ENCODE assay signal across 14 cellular contexts in genomic region chr6:32830936-32831335, GRCh38. TPM values are rescaled to one million over a fixed set of nuclear protein-coding genes. Genes with fewer than 3 reads are reported as not detected.
DNase-seq lines count a peak whose midpoint lies in the region; ATAC-seq and TF ChIP-seq lines count a peak whose summit lies in the region.
"Had no signal": no experiment of that assay in that cellular context is flagged by ENCODE, and none has a peak within 500 bp of the region (broad histone marks: within the 10 kb centered on the region; RNA-seq: fewer than 3 reads in every experiment).

No MANE protein-coding gene starts in this region.

- H3K9me3 ChIP-seq in prostate gland: no peaks in the 10 kb centered on the region

- H3K27ac ChIP-seq in prostate gland: no peak overlapping the region
- H3K27ac ChIP-seq: PC-9 had no signal

- no peaks in the 10 kb centered on the region for H3K27me3 ChIP-seq in prostate gland (replicated peaks; ENCODE audit: insufficient read depth)

- H3K4me1 ChIP-seq in prostate gland (replicated peaks): no peaks in the 10 kb centered on the region

- H3K9me3 Mint-ChIP-seq in activated naive CD4-positive, alpha-beta T cell treated with anti-CD3 and anti-CD28 coated beads, Interleukin-2, amount 50 U/mL, for 24 hours: peaks cover 6% of the 10 kb centered on the region
- peaks cover 4% of the 10 kb centered on the region for H3K9me3 Mint-ChIP-seq in activated naive CD8-positive, alpha-beta T cell treated with anti-CD3 and anti-CD28 coated beads, Interleukin-2, amount 50 U/mL, for 24 hours
- H3K9me3 Mint-ChIP-seq in stimulated activated memory B cell treated with anti-CD40 and anti-IgM and Interleukin-4, amounts not matched to agents 10 μg/mL and 1 μg/mL and 100 μg/mL, for 72 hours: no peaks in the 10 kb centered on the region
- H3K9me3 Mint-ChIP-seq: CD14-positive monocyte had no signal

- 55% methylated on average over 5 of the region's 5 CpGs for WGBS in prostate gland

- no peak for DNase-seq in activated naive CD4-positive, alpha-beta T cell treated with anti-CD3 and anti-CD28 coated beads, Interleukin-2, amount 50 U/mL, for 16 hours
- peak; percentile 72 for DNase-seq in DMS79 (lab: John Stamatoyannopoulos, UW)
- no peak for DNase-seq in activated naive CD8-positive, alpha-beta T cell treated with anti-CD3 and anti-CD28 coated beads, Interleukin-2, amount 50 U/mL, for 24 hours
- DNase-seq in middle frontal gyrus (ENCODE audit: extremely low spot score, low spot score): no peak
- DNase-seq in prostate gland (ENCODE audit: low spot score): no peak
- DNase-seq: DND-41, H7, NCI-H1092 treated with DMSO at 0.1 percent for 48 hours, NCI-H2227 treated with DMSO at 0.1 percent for 48 hours, NCI-H524, PC-9 had no signal

- no peak for TF ChIP-seq POLR2A in prostate gland (IDR thresholded peaks at IDR 0.05)

- no peak for ATAC-seq in activated naive CD8-positive, alpha-beta T cell treated with anti-CD3 and anti-CD28 coated beads, Interleukin-2, amount 50 U/mL, for 24 hours
- no peak for ATAC-seq in stimulated activated memory B cell treated with anti-CD40 and anti-IgM and Interleukin-4, amounts not matched to agents 10 μg/mL and 1 μg/mL and 100 μg/mL, for 72 hours

- peaks cover 67% of the 10 kb centered on the region for H3K4me1 Mint-ChIP-seq in activated naive CD4-positive, alpha-beta T cell treated with anti-CD3 and anti-CD28 coated beads, Interleukin-2, amount 50 U/mL, for 24 hours
- H3K4me1 Mint-ChIP-seq in activated naive CD8-positive, alpha-beta T cell treated with anti-CD3 and anti-CD28 coated beads, Interleukin-2, amount 50 U/mL, for 24 hours: peaks cover 69% of the 10 kb centered on the region
- H3K4me1 Mint-ChIP-seq in stimulated activated memory B cell treated with anti-CD40 and anti-IgM and Interleukin-4, amounts not matched to agents 10 μg/mL and 1 μg/mL and 100 μg/mL, for 72 hours: peaks cover 56% of the 10 kb centered on the region

- intact Hi-C loops in prostate gland (cut with DNase I): no loop called here

- no peak overlapping the region for H3K4me3 Mint-ChIP-seq in activated naive CD4-positive, alpha-beta T cell treated with anti-CD3 and anti-CD28 coated beads, Interleukin-2, amount 50 U/mL, for 24 hours
- no peak overlapping the region for H3K4me3 Mint-ChIP-seq in activated naive CD8-positive, alpha-beta T cell treated with anti-CD3 and anti-CD28 coated beads, Interleukin-2, amount 50 U/mL, for 24 hours
- H3K4me3 Mint-ChIP-seq in stimulated activated memory B cell treated with anti-CD40 and anti-IgM and Interleukin-4, amounts not matched to agents 10 μg/mL and 1 μg/mL and 100 μg/mL, for 72 hours: no peak overlapping the region
- H3K4me3 Mint-ChIP-seq: CD14-positive monocyte had no signal

- peaks cover 34% of the 10 kb centered on the region for H3K36me3 Mint-ChIP-seq in activated naive CD4-positive, alpha-beta T cell treated with anti-CD3 and anti-CD28 coated beads, Interleukin-2, amount 50 U/mL, for 24 hours
- H3K36me3 Mint-ChIP-seq in activated naive CD8-positive, alpha-beta T cell treated with anti-CD3 and anti-CD28 coated beads, Interleukin-2, amount 50 U/mL, for 24 hours (ENCODE audit: low read depth): peaks cover 77% of the 10 kb centered on the region
- H3K36me3 Mint-ChIP-seq in stimulated activated memory B cell treated with anti-CD40 and anti-IgM and Interleukin-4, amounts not matched to agents 10 μg/mL and 1 μg/mL and 100 μg/mL, for 72 hours: peaks cover 84% of the 10 kb centered on the region

- no peak overlapping the region for H3K4me3 ChIP-seq in prostate gland
- H3K4me3 ChIP-seq: PC-9 had no signal

- no peaks in the 10 kb centered on the region for H3K36me3 ChIP-seq in prostate gland

- no peaks in the 10 kb centered on the region for H3K27me3 Mint-ChIP-seq in activated naive CD4-positive, alpha-beta T cell treated with anti-CD3 and anti-CD28 coated beads, Interleukin-2, amount 50 U/mL, for 24 hours
- no peaks in the 10 kb centered on the region for H3K27me3 Mint-ChIP-seq in activated naive CD8-positive, alpha-beta T cell treated with anti-CD3 and anti-CD28 coated beads, Interleukin-2, amount 50 U/mL, for 24 hours
- no peaks in the 10 kb centered on the region for H3K27me3 Mint-ChIP-seq in stimulated activated memory B cell treated with anti-CD40 and anti-IgM and Interleukin-4, amounts not matched to agents 10 μg/mL and 1 μg/mL and 100 μg/mL, for 72 hours

- TF ChIP-seq CTCF in prostate gland (IDR thresholded peaks at IDR 0.05): no peak

- H3K27ac Mint-ChIP-seq in activated naive CD4-positive, alpha-beta T cell treated with anti-CD3 and anti-CD28 coated beads, Interleukin-2, amount 50 U/mL, for 24 hours: peak overlapping the region; percentile 66
- peak overlapping the region; percentile 66 for H3K27ac Mint-ChIP-seq in activated naive CD8-positive, alpha-beta T cell treated with anti-CD3 and anti-CD28 coated beads, Interleukin-2, amount 50 U/mL, for 24 hours
- peak overlapping the region; percentile 60 for H3K27ac Mint-ChIP-seq in stimulated activated memory B cell treated with anti-CD40 and anti-IgM and Interleukin-4, amounts not matched to agents 10 μg/mL and 1 μg/mL and 100 μg/mL, for 72 hours
- H3K27ac Mint-ChIP-seq: CD14-positive monocyte had no signal

RNA-seq across cellular contexts. Expression of gene TAP2, which starts 7.6 kb away (rescaled TPM):
- total RNA-seq in prostate gland: 10 to 100 TPM in 1 of 2 donors, 1 to 10 TPM in 1; 7.1 to 15.8 TPM

RNA-seq across cellular contexts. Expression of gene PSMB8, which starts 12.9 kb away (rescaled TPM):
- total RNA-seq in prostate gland: 10 to 100 TPM; 30.7 to 47.3 TPM

RNA-seq across cellular contexts. Expression of gene HLA-DOB, which starts 14.1 kb away (rescaled TPM):
- total RNA-seq in prostate gland: under 1 TPM in 1 of 2 donors, not detected in 1; 0.41 TPM
- total RNA-seq: H7 had no signal

RNA-seq across cellular contexts. Expression of gene TAP1, which starts 22.6 kb away (rescaled TPM):
- 10 to 100 TPM; 30.6 to 47.4 TPM for total RNA-seq in prostate gland

RNA-seq across cellular contexts. Expression of gene PSMB9, which starts 23.1 kb away (rescaled TPM):
- 10 to 100 TPM; 22.4 to 27.7 TPM for total RNA-seq in prostate gland
- total RNA-seq: H7 had no signal
